30 cellular contexts compared by ENCODE assay signal in the genomic region with DNA sequence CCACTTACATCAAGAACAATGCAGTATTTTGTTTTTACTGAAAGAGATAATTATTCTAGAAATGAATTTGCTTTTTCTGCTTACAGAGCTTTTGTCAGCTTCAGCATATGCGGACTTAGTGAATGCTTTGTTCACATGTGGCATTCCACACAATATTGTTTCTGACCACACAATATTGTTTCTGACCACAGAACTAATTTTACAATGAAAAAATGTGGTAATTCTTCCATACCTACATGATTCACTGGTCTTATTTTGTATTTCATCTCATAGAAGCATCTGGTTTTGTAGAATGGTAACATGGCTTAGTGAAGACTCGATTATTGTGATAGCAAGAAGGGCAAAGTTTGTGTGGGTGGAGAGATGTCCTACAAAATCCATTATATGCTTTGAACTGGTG.
"Had no signal": no experiment of that assay in that cellular context is flagged by ENCODE, and none has a peak within 500 bp of the region (broad histone marks: within the 10 kb centered on the region; RNA-seq: fewer than 3 reads in every experiment).

No MANE protein-coding gene starts in this region.

- H3K9ac ChIP-seq: parathyroid adenoma had no signal

- FAIRE-seq: endometrium, kidney had no signal

- H3K4me3 ChIP-seq: cardiac muscle cell, colonic mucosa, heart left ventricle, psoas muscle, sigmoid colon, suprapubic skin, tibial nerve had no signal

- H3K27me3 ChIP-seq: cardiac muscle cell, colonic mucosa, heart left ventricle, sigmoid colon, suprapubic skin, tibial nerve had no signal

- DNase-seq: activated CD4-positive, alpha-beta T cell treated with anti-CD3 and anti-CD28 coated beads, Interleukin-2, amount 50 U/mL, for 1 hour; activated CD8-positive, alpha-beta T cell treated with anti-CD3 and anti-CD28 coated beads for 36 hours; activated gamma-delta T cell treated with Interleukin-2 at 50 U/mL for 16 hours; activated naive CD4-positive, alpha-beta T cell treated with anti-CD3 and anti-CD28 coated beads, Interleukin-2, amount 50 U/mL, for 16 hours; activated T-cell treated with anti-CD3 and anti-CD28 coated beads, Interleukin-2, amount 50 U/mL, for 4 hours; amniotic stem cell; cerebellar nuclear complex; colonic mucosa; effector CD8-positive, alpha-beta T cell; heart left ventricle; hypothalamus; immature natural killer cell; kidney; left colon; naive thymus-derived CD8-positive, alpha-beta T cell; occipital lobe; psoas muscle; sigmoid colon; stimulated activated CD4-positive, alpha-beta T cell treated with anti-CD3 and anti-CD28 coated beads, Interleukin-15, amount 100 ng/mL, for 24 hours; stimulated activated CD4-positive, alpha-beta T cell treated with anti-CD3 and anti-CD28 coated beads, Interleukin-2, amount 100 ng/mL, for 24 hours; stimulated activated naive CD4-positive, alpha-beta T cell; T-helper 2 cell had no signal

- H3K27ac ChIP-seq: cardiac muscle cell, colonic mucosa, epithelial cell of prostate, heart left ventricle, parathyroid adenoma, psoas muscle, sigmoid colon, suprapubic skin, tibial nerve had no signal

- H2AFZ ChIP-seq: parathyroid adenoma had no signal

- H3K36me3 ChIP-seq: cardiac muscle cell, colonic mucosa, heart left ventricle, sigmoid colon, suprapubic skin, tibial nerve had no signal

- H3K79me2 ChIP-seq: parathyroid adenoma had no signal

- ATAC-seq: activated CD8-positive, alpha-beta T cell treated with anti-CD3 and anti-CD28 coated beads for 36 hours; activated T-cell treated with anti-CD3 and anti-CD28 coated beads, Interleukin-2, amount 50 U/mL, for 4 hours; activated T-helper 17 cell treated with anti-CD3 and anti-CD28 coated beads, Interleukin-2, amount 50 U/mL, for 72 hours; heart left ventricle; left colon; naive thymus-derived CD8-positive, alpha-beta T cell; psoas muscle; WTC11 had no signal

- H3K4me1 ChIP-seq: colonic mucosa, parathyroid adenoma, psoas muscle, sigmoid colon, suprapubic skin, tibial nerve had no signal

- H3K9me3 ChIP-seq: colonic mucosa had no signal
